Comparison of ENCODE assay signal across 28 cellular contexts in the genomic region with DNA sequence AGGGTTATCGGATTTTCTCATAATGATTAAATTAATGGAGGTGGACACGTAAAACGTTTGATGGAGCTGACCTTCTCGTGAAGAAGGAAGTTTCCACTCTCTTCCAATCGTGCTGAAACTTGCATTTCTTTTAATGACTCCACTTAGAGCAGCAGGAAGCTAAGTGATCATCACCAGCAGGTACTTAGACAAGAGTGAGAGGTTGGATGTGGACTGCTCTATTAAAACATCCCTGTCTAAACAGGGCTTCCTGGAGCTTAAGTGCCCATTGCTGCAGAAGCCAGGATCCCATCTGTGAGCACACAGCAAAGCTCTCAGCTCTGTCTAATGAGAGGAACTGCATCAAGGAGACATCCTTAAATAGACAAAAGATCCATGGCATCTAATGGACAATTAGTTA.
DNase-seq lines count a peak whose midpoint lies in the region; ATAC-seq and TF ChIP-seq lines count a peak whose summit lies in the region.
"Had no signal": no experiment of that assay in that cellular context is flagged by ENCODE, and none has a peak within 500 bp of the region (broad histone marks: within the 10 kb centered on the region; RNA-seq: fewer than 3 reads in every experiment).

No MANE protein-coding gene starts in this region.

- TF ChIP-seq POLR2A in body of pancreas (IDR thresholded peaks at IDR 0.05): no peak

- H3K27me3 ChIP-seq in body of pancreas: no peaks in the 10 kb centered on the region
- H3K27me3 ChIP-seq: adrenal gland, dorsolateral prefrontal cortex, gastrocnemius medialis, hepatocyte, ovary had no signal

- H3K4me1 Mint-ChIP-seq in osteocyte (ENCODE audit: unreplicated experiment): no peaks in the 10 kb centered on the region
- H3K4me1 Mint-ChIP-seq: activated CD4-positive, alpha-beta T cell treated with anti-CD3 and anti-CD28 coated beads, Interleukin-2, amount 10 ng/mL, durations not matched to agents 24 days and 14 days; nephron had no signal

- no peaks in the 10 kb centered on the region for H3K36me3 ChIP-seq in body of pancreas (replicated peaks in 1 of 2; ENCODE audit: insufficient read depth in 1 of 2, low read depth in 2 of 2)
- H3K36me3 ChIP-seq: adrenal gland, gastrocnemius medialis, ovary, thoracic aorta had no signal

- H3K27ac Mint-ChIP-seq in osteocyte (ENCODE audit: unreplicated experiment): no peak overlapping the region
- H3K27ac Mint-ChIP-seq: activated CD4-positive, alpha-beta T cell treated with anti-CD3 and anti-CD28 coated beads, Interleukin-2, amount 10 ng/mL, durations not matched to agents 24 days and 14 days; activated naive CD4-positive, alpha-beta T cell treated with anti-CD3 and anti-CD28 coated beads for 36 hours; activated T-cell treated with anti-CD3 and anti-CD28 coated beads, Interleukin-2, amount 50 U/mL, for 72 hours; brain; nephron; stimulated activated naive CD8-positive, alpha-beta T cell treated with anti-CD3 and anti-CD28 coated beads, Interleukin-15, Interleukin-2, amounts not matched to agents 100 ng/mL and 50 ng/mL, for 24 hours had no signal

- H3K4me3 Mint-ChIP-seq in osteocyte (ENCODE audit: unreplicated experiment): no peak overlapping the region
- H3K4me3 Mint-ChIP-seq: activated CD4-positive, alpha-beta T cell treated with anti-CD3 and anti-CD28 coated beads, Interleukin-2, amount 10 ng/mL, durations not matched to agents 24 days and 14 days; activated naive CD4-positive, alpha-beta T cell treated with anti-CD3 and anti-CD28 coated beads for 36 hours; activated T-cell treated with anti-CD3 and anti-CD28 coated beads, Interleukin-2, amount 50 U/mL, for 72 hours; brain; nephron; stimulated activated naive CD8-positive, alpha-beta T cell treated with anti-CD3 and anti-CD28 coated beads, Interleukin-15, Interleukin-2, amounts not matched to agents 100 ng/mL and 50 ng/mL, for 24 hours had no signal

- H3K9me3 Mint-ChIP-seq in osteocyte (ENCODE audit: unreplicated experiment): no peaks in the 10 kb centered on the region
- H3K9me3 Mint-ChIP-seq: activated CD4-positive, alpha-beta T cell treated with anti-CD3 and anti-CD28 coated beads, Interleukin-2, amount 10 ng/mL, durations not matched to agents 24 days and 14 days; brain; nephron had no signal

- H3K4me3 ChIP-seq in body of pancreas: no peak overlapping the region
- H3K4me3 ChIP-seq: A549, adrenal gland, dorsolateral prefrontal cortex, gastrocnemius medialis, hepatocyte, K562, ovary, skin epidermis, thoracic aorta had no signal

- H3K9me3 ChIP-seq in body of pancreas: no peaks in the 10 kb centered on the region
- H3K9me3 ChIP-seq: A549, adrenal gland, gastrocnemius medialis, ovary, thoracic aorta had no signal

- no peak for ATAC-seq in body of pancreas
- ATAC-seq: A549; activated T-cell treated with anti-CD3 and anti-CD28 coated beads, Interleukin-2, amount 50 U/mL, for 72 hours; gastrocnemius medialis; K562; left colon had no signal

- H3K27me3 Mint-ChIP-seq in osteocyte (ENCODE audit: unreplicated experiment): no peaks in the 10 kb centered on the region
- H3K27me3 Mint-ChIP-seq: activated CD4-positive, alpha-beta T cell treated with anti-CD3 and anti-CD28 coated beads, Interleukin-2, amount 10 ng/mL, durations not matched to agents 24 days and 14 days; brain; stimulated activated naive CD8-positive, alpha-beta T cell treated with anti-CD3 and anti-CD28 coated beads, Interleukin-15, Interleukin-2, amounts not matched to agents 100 ng/mL and 50 ng/mL, for 24 hours had no signal

- DNase-seq in COR-L47 (lab: John Stamatoyannopoulos, UW): peak; percentile 19
- peak; percentile 75 for DNase-seq in NCI-H128 (lab: John Stamatoyannopoulos, UW; ENCODE audit: unreplicated experiment)
- peak; percentile 23 for DNase-seq in NCI-H2107 (lab: John Stamatoyannopoulos, UW)
- DNase-seq in NCI-H69 (lab: John Stamatoyannopoulos, UW): peak; percentile 97
- no peak for DNase-seq in body of pancreas
- DNase-seq in activated CD4-positive, alpha-beta T cell treated with anti-CD3 and anti-CD28 coated beads, Interleukin-2, amount 50 U/mL, for 48 hours: no peak
- DNase-seq in osteocyte (ENCODE audit: extremely low spot score, unreplicated experiment): no peak
- DNase-seq in stimulated activated CD4-positive, alpha-beta T cell treated with anti-CD3 and anti-CD28 coated beads, Interleukin-4, amount 100 ng/mL, for 24 hours: no peak
- DNase-seq: activated CD4-positive, alpha-beta T cell treated with anti-CD3 and anti-CD28 coated beads, Interleukin-2, amount 10 ng/mL, durations not matched to agents 24 days and 14 days; activated naive CD4-positive, alpha-beta T cell treated with anti-CD3 and anti-CD28 coated beads for 36 hours; activated T-cell treated with anti-CD3 and anti-CD28 coated beads, Interleukin-2, amount 50 U/mL, for 72 hours; adrenal gland; DND-41; dorsolateral prefrontal cortex; gastrocnemius medialis; HCEC 1CT; left colon; mammary epithelial cell; ovary; retina had no signal

- 32 to 55% methylated on average over 5 of the region's 5 CpGs for WGBS in body of pancreas, 2 donors

- no peak overlapping the region for H3K27ac ChIP-seq in body of pancreas
- H3K27ac ChIP-seq: A549, adrenal gland, dorsolateral prefrontal cortex, gastrocnemius medialis, hepatocyte, ovary, skin epidermis, thoracic aorta had no signal

- H3K36me3 Mint-ChIP-seq in osteocyte (ENCODE audit: unreplicated experiment): no peaks in the 10 kb centered on the region
- H3K36me3 Mint-ChIP-seq: brain had no signal

- intact Hi-C loops in body of pancreas (cut with DNase I): no loop called here

- no peaks in the 10 kb centered on the region for H3K4me1 ChIP-seq in body of pancreas
- H3K4me1 ChIP-seq: A549, adrenal gland, gastrocnemius medialis had no signal

- no peak for TF ChIP-seq CTCF in body of pancreas (IDR thresholded peaks at IDR 0.05)
- no peak for TF ChIP-seq CTCF in osteocyte (IDR thresholded peaks at IDR 0.05)

Comparison
In these comparisons a context has a peak if more than half of its experiments do, and no peak if none do; other contexts are left out.
1. DNase-seq: peak in COR-L47 (single experiment), NCI-H128 (single experiment), NCI-H2107 (single experiment) and NCI-H69 (single experiment); none in body of pancreas (0 of 4), activated CD4-positive, alpha-beta T cell treated with anti-CD3 and anti-CD28 coated beads, Interleukin-2, amount 50 U/mL, for 48 hours (0 of 2), osteocyte (single experiment) and stimulated activated CD4-positive, alpha-beta T cell treated with anti-CD3 and anti-CD28 coated beads, Interleukin-4, amount 100 ng/mL, for 24 hours (single experiment).